ENCODE assay signal across 16 cellular contexts in genomic region chr16:83011101-83011720, GRCh38.
"Had no signal": no experiment of that assay in that cellular context is flagged by ENCODE, and none has a peak within 500 bp of the region (broad histone marks: within the 10 kb centered on the region; RNA-seq: fewer than 3 reads in every experiment).

No MANE protein-coding gene starts in this region.

- H3K27ac ChIP-seq: dorsolateral prefrontal cortex, neutrophil, transverse colon, vagina had no signal

- H3K36me3 ChIP-seq: neutrophil, transverse colon, vagina had no signal

- FAIRE-seq: keratinocyte had no signal

- H3K27me3 ChIP-seq: dorsolateral prefrontal cortex, neutrophil, transverse colon, vagina had no signal

- H3K4me3 Mint-ChIP-seq: activated naive CD4-positive, alpha-beta T cell treated with anti-CD3 and anti-CD28 coated beads for 36 hours; activated naive CD8-positive, alpha-beta T cell treated with anti-CD3 and anti-CD28 coated beads, Interleukin-2, amount 50 U/mL, for 24 hours; activated T-helper 17 cell treated with anti-CD3 and anti-CD28 coated beads, Interleukin-2, amount 50 U/mL, for 72 hours; endodermal cell; naive thymus-derived CD8-positive, alpha-beta T cell had no signal

- H3K9me3 Mint-ChIP-seq: activated naive CD4-positive, alpha-beta T cell treated with anti-CD3 and anti-CD28 coated beads for 36 hours; activated T-helper 17 cell treated with anti-CD3 and anti-CD28 coated beads, Interleukin-2, amount 50 U/mL, for 72 hours; endodermal cell had no signal

- ATAC-seq: activated naive CD8-positive, alpha-beta T cell treated with anti-CD3 and anti-CD28 coated beads, Interleukin-2, amount 50 U/mL, for 24 hours; activated T-helper 17 cell treated with anti-CD3 and anti-CD28 coated beads, Interleukin-2, amount 50 U/mL, for 72 hours; left ventricle myocardium superior; naive thymus-derived CD8-positive, alpha-beta T cell had no signal

- DNase-seq: activated naive CD4-positive, alpha-beta T cell treated with anti-CD3 and anti-CD28 coated beads for 36 hours; activated naive CD8-positive, alpha-beta T cell treated with anti-CD3 and anti-CD28 coated beads, Interleukin-2, amount 50 U/mL, for 24 hours; dorsolateral prefrontal cortex; endodermal cell; hippocampal formation; left ventricle myocardium superior; mesenchymal stem cell; naive thymus-derived CD8-positive, alpha-beta T cell; stimulated activated CD4-positive, alpha-beta T cell treated with anti-CD3 and anti-CD28 coated beads, Interleukin-2, amount 100 ng/mL, for 48 hours; stimulated activated naive CD4-positive, alpha-beta T cell; T-helper 9 cell; transverse colon had no signal

- H3K27ac Mint-ChIP-seq: activated naive CD4-positive, alpha-beta T cell treated with anti-CD3 and anti-CD28 coated beads for 36 hours; activated naive CD8-positive, alpha-beta T cell treated with anti-CD3 and anti-CD28 coated beads, Interleukin-2, amount 50 U/mL, for 24 hours; activated T-helper 17 cell treated with anti-CD3 and anti-CD28 coated beads, Interleukin-2, amount 50 U/mL, for 72 hours; endodermal cell; naive thymus-derived CD8-positive, alpha-beta T cell had no signal

- H3K36me3 Mint-ChIP-seq: naive thymus-derived CD8-positive, alpha-beta T cell had no signal

- H3K4me3 ChIP-seq: dorsolateral prefrontal cortex, transverse colon, vagina had no signal

- H3K4me1 ChIP-seq: transverse colon, vagina had no signal

- H3K27me3 Mint-ChIP-seq: activated naive CD8-positive, alpha-beta T cell treated with anti-CD3 and anti-CD28 coated beads, Interleukin-2, amount 50 U/mL, for 24 hours had no signal

- H3K9me3 ChIP-seq: neutrophil, transverse colon, vagina had no signal

- H3K4me1 Mint-ChIP-seq: activated naive CD8-positive, alpha-beta T cell treated with anti-CD3 and anti-CD28 coated beads, Interleukin-2, amount 50 U/mL, for 24 hours; activated T-helper 17 cell treated with anti-CD3 and anti-CD28 coated beads, Interleukin-2, amount 50 U/mL, for 72 hours; endodermal cell; naive thymus-derived CD8-positive, alpha-beta T cell had no signal
